Comparison of ENCODE assay signal across 14 cellular contexts in the genomic region with DNA sequence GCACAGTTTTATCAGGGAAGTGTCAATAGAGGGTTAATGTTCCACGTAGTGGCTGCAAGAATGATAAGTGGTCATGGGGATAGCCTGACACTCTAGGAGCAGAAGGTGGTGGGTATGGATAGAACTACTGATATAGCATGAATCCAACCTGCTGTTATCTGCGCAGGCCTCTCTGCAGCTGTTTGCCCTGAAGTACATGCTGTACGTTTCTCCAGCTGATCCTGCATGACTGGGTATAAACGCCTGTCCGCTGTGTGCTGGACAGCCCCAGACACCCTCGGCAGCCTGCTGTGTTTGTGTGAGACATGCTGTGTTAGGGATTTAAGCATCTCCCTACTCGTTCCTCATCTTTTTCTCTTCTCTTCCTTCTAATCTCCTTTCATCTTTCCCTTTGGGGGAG.
DNase-seq lines count a peak whose midpoint lies in the region; ATAC-seq and TF ChIP-seq lines count a peak whose summit lies in the region.
"Had no signal": no experiment of that assay in that cellular context is flagged by ENCODE, and none has a peak within 500 bp of the region (broad histone marks: within the 10 kb centered on the region; RNA-seq: fewer than 3 reads in every experiment).

No MANE protein-coding gene starts in this region.

- no peaks in the 10 kb centered on the region for H3K9me2 ChIP-seq in SU-DHL-6 (replicated peaks; ENCODE audit: insufficient read depth, low read length)

- H3F3A ChIP-seq in SU-DHL-6 (ENCODE audit: insufficient read depth), result peaks cover 90% of the 10 kb centered on the region

- H3K4me1 Mint-ChIP-seq in endothelial cell (ENCODE audit: unreplicated experiment), result peaks cover 7% of the 10 kb centered on the region

- H3K79me2 ChIP-seq in SU-DHL-6 (ENCODE audit: insufficient read depth, low read length), result peaks cover 8% of the 10 kb centered on the region; the same call in 1 of the 2 replicates

- no peak for TF ChIP-seq CTCF in SU-DHL-6 (IDR thresholded peaks at IDR 0.05; ENCODE audit: insufficient read depth, low read length, poor library complexity, severe bottlenecking)
- no peak for TF ChIP-seq CTCF in endothelial cell (IDR thresholded peaks at IDR 0.05; ENCODE audit: unreplicated experiment)

- H3K9me3 Mint-ChIP-seq in endothelial cell (ENCODE audit: unreplicated experiment), result no peaks in the 10 kb centered on the region
- H3K9me3 Mint-ChIP-seq: naive thymus-derived CD8-positive, alpha-beta T cell; stimulated activated naive CD8-positive, alpha-beta T cell treated with anti-CD3 and anti-CD28 coated beads, Interleukin-15, Interleukin-2, amounts not matched to agents 100 ng/mL and 50 ng/mL, for 24 hours; T-cell had no signal

- H4K20me1 ChIP-seq in SU-DHL-6 (ENCODE audit: low read depth, low read length), result no peaks in the 10 kb centered on the region

- DNase-seq in Ammon's horn (ENCODE audit: low spot score) (peak; percentile 58), head of caudate nucleus (peak in 29 of 42 donors; percentile 10 to 75 (median 43)), occipital lobe (lab: John Stamatoyannopoulos, UW) (peak; percentile 18), NCI-H526 treated with DMSO at 0.1 percent for 48 hours (lab: John Stamatoyannopoulos, UW) (no peak), endothelial cell (ENCODE audit: low spot score) (no peak)
- no peak for DNase-seq in stimulated activated CD4-positive, alpha-beta T cell treated with anti-CD3 and anti-CD28 coated beads, Interleukin-1b, Interleukin-23, amount 100 ng/mL, for 48 hours
- DNase-seq: activated naive CD4-positive, alpha-beta T cell treated with anti-CD3 and anti-CD28 coated beads, Interleukin-2, amount 50 U/mL, for 16 hours; naive thymus-derived CD8-positive, alpha-beta T cell; NCI-H1092 treated with DMSO at 0.1 percent for 48 hours; NCI-H82; T-cell had no signal

- H3K27ac ChIP-seq in SU-DHL-6 (ENCODE audit: low read depth, low read length), result peak overlapping the region; percentile 99

- H3K4me2 ChIP-seq in SU-DHL-6 (ENCODE audit: low read depth, low read length, poor library complexity, severe bottlenecking), result peak overlapping the region; percentile 85

- H3K4me3 ChIP-seq in SU-DHL-6 (ENCODE audit: insufficient read depth, low read length, poor library complexity, severe bottlenecking), result peak overlapping the region; percentile 43

- no peak overlapping the region for H3K4me3 Mint-ChIP-seq in endothelial cell (ENCODE audit: unreplicated experiment)
- H3K4me3 Mint-ChIP-seq: naive thymus-derived CD8-positive, alpha-beta T cell; stimulated activated naive CD8-positive, alpha-beta T cell treated with anti-CD3 and anti-CD28 coated beads, Interleukin-15, Interleukin-2, amounts not matched to agents 100 ng/mL and 50 ng/mL, for 24 hours; T-cell had no signal

- no peaks in the 10 kb centered on the region for H3K36me3 ChIP-seq in SU-DHL-6 (ENCODE audit: low read length)

- H3K36me3 Mint-ChIP-seq in endothelial cell (ENCODE audit: low read depth, unreplicated experiment), result peaks cover 3% of the 10 kb centered on the region

- ATAC-seq in GM19035 (IDR thresholded peaks at IDR 0.05; ENCODE audit: unreplicated experiment), result no peak
- ATAC-seq: naive thymus-derived CD8-positive, alpha-beta T cell; T-cell had no signal

- H2AFZ ChIP-seq in SU-DHL-6 (ENCODE audit: low read depth, low read length, severe bottlenecking), result no peak overlapping the region

- no peaks in the 10 kb centered on the region for H3K27me3 ChIP-seq in SU-DHL-6 (ENCODE audit: low read length)

- no peak overlapping the region for H3K27ac Mint-ChIP-seq in endothelial cell (ENCODE audit: unreplicated experiment)
- H3K27ac Mint-ChIP-seq: stimulated activated naive CD8-positive, alpha-beta T cell treated with anti-CD3 and anti-CD28 coated beads, Interleukin-15, Interleukin-2, amounts not matched to agents 100 ng/mL and 50 ng/mL, for 24 hours; T-cell had no signal

- no peaks in the 10 kb centered on the region for H3K9me3 ChIP-seq in SU-DHL-6 (ENCODE audit: insufficient read depth, low read length)

- intact Hi-C loops in head of caudate nucleus (cut with DNase I), result no loop called here

- peaks cover 2% of the 10 kb centered on the region for H3K27me3 Mint-ChIP-seq in endothelial cell (ENCODE audit: unreplicated experiment)
- H3K27me3 Mint-ChIP-seq: naive thymus-derived CD8-positive, alpha-beta T cell; stimulated activated naive CD8-positive, alpha-beta T cell treated with anti-CD3 and anti-CD28 coated beads, Interleukin-15, Interleukin-2, amounts not matched to agents 100 ng/mL and 50 ng/mL, for 24 hours; T-cell had no signal

- H3K9ac ChIP-seq in SU-DHL-6 (ENCODE audit: low read length), result peak overlapping the region; percentile 68

Comparison
In these comparisons a context has a peak if more than half of its experiments do, and no peak if none do; other contexts are left out.
1. DNase-seq: peak in Ammon's horn (single experiment), head of caudate nucleus (29 of 42) and occipital lobe (single experiment); none in stimulated activated CD4-positive, alpha-beta T cell treated with anti-CD3 and anti-CD28 coated beads, Interleukin-1b, Interleukin-23, amount 100 ng/mL, for 48 hours (single experiment), NCI-H526 treated with DMSO at 0.1 percent for 48 hours (single experiment) and endothelial cell (single experiment).